Comparison of ENCODE assay signal across 8 cellular contexts in the genomic region with DNA sequence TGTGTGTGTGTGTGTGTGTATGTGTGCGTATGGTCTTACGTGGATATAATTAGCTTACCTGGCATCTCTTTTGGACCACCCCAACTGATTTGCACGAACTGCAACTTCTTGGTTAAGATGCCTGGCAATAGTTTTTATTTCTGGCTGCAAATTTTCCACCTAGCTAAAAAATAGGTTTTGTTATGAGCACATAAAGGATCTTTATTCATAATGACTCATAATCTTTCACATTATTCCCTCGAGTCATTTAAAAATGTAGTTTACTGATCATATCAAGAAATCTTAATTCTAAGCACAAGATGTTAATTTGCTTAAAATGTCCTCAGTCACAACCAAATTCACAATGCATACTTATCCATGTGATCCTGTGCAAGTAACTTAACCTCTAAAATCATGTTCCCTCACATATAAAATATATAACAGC. TPM values are rescaled to one million over a fixed set of nuclear protein-coding genes. Genes with fewer than 3 reads are reported as not detected.
DNase-seq lines count a peak whose midpoint lies in the region; ATAC-seq, FAIRE-seq and TF ChIP-seq lines count a peak whose summit lies in the region.

No MANE protein-coding gene starts in this region.

- ATAC-seq in IMR-90 (ENCODE audit: low read depth) = no peak
- no peak for ATAC-seq in K562
- ATAC-seq in upper lobe of left lung (ENCODE audit: low FRiP score in 2 of 2) = no peak
- no peak for ATAC-seq in HG03095 (IDR thresholded peaks at IDR 0.05; ENCODE audit: unreplicated experiment)
- ATAC-seq in HG02840 (IDR thresholded peaks at IDR 0.05; ENCODE audit: low FRiP score, unreplicated experiment) = no peak

- H2BK120ac ChIP-seq in IMR-90 (ENCODE audit: low read depth, low read length) = no peak overlapping the region; the same call in 1 of the 2 replicates
- no peak overlapping the region for H2BK120ac ChIP-seq in mesendoderm (ENCODE audit: low read depth, low read length)

- CTCF ChIA-PET in IMR-90 (lab: Yijun Ruan, JAX) (no interaction called here), K562 (lab: Yijun Ruan, JAX; ENCODE audit: low intra/inter-chr PET ratio) (no interaction called here)

- H4K5ac ChIP-seq in IMR-90 (ENCODE audit: low read depth, low read length) (peak overlapping the region; percentile 43; the same call in 1 of the 2 replicates), mesendoderm (ENCODE audit: low read length) (peak overlapping the region; percentile 68)

- H3K36me3 ChIP-seq in IMR-90 (ENCODE audit: control insufficient read depth, insufficient read depth, low read length) (0 out of 2 replicates have a peak, but pooled peaks cover 2% of the 10 kb centered on the region), K562 (ENCODE audit: control insufficient read depth, insufficient read depth, low read length) (peaks cover 34% of the 10 kb centered on the region; the same call in 2 of the 3 replicates), mesendoderm (ENCODE audit: control insufficient read depth, insufficient read depth, low read length) (no peaks in the 10 kb centered on the region), upper lobe of left lung (peaks cover 0 to 10% (median 4%) of the 10 kb centered on the region in 4 donors)

- H3K4me1 ChIP-seq in IMR-90 (ENCODE audit: control insufficient read depth, insufficient read depth, low read length) = no peaks in the 10 kb centered on the region; the same call in 1 of the 2 replicates
- peaks cover 5 to 23% of the 10 kb centered on the region in 2 experiments; a peak in 4 of 5 replicates for H3K4me1 ChIP-seq in K562 (replicated peaks in 1 of 2; ENCODE audit: control insufficient read depth in 2 of 2, insufficient read depth in 2 of 2, low read length in 2 of 2)
- no peaks in the 10 kb centered on the region for H3K4me1 ChIP-seq in mesendoderm (ENCODE audit: control insufficient read depth, low read depth, low read length)
- peaks cover 5 to 24% (median 11%) of the 10 kb centered on the region in 4 donors for H3K4me1 ChIP-seq in upper lobe of left lung

- TF ChIP-seq RAD21 in IMR-90 (IDR thresholded peaks at IDR 0.05; ENCODE audit: low read length) (no peak), K562 (CRISPR knock-in tag; conservative IDR thresholded peaks at IDR 0.05 in 1 of 2, IDR thresholded peaks at IDR 0.05 in 1 of 2) (no peak)

- H3K9me3 ChIP-seq in IMR-90 (ENCODE audit: control insufficient read depth, insufficient read depth, low read length) = no peaks in the 10 kb centered on the region
- no peaks in the 10 kb centered on the region for H3K9me3 ChIP-seq in K562 (replicated peaks; ENCODE audit: control insufficient read depth, insufficient read depth, low read depth, low read length)
- no peaks in the 10 kb centered on the region for H3K9me3 ChIP-seq in upper lobe of left lung

- BruUV-seq in IMR-90 (replicated peaks; lab: Mats Ljungman, UMichigan) (no TSS peak), K562 (replicated peaks; lab: Mats Ljungman, UMichigan) (no TSS peak)

- H2BK20ac ChIP-seq in IMR-90 (ENCODE audit: low read depth, low read length) = no peak overlapping the region

- FAIRE-seq in K562 (lab: Jason Lieb, UNC) = no peak

- H2AK5ac ChIP-seq in IMR-90 (ENCODE audit: low read depth, low read length) (no peak overlapping the region), mesendoderm (ENCODE audit: low read length) (no peak overlapping the region)

- H3K4me2 ChIP-seq in IMR-90 (ENCODE audit: low read depth, low read length) (peak overlapping the region; percentile 99), K562 (ENCODE audit: insufficient read depth, low read length) (peak overlapping the region; percentile 86), mesendoderm (ENCODE audit: low read length) (peak overlapping the region; percentile 83)

- peaks cover 15 to 26% of the 10 kb centered on the region in 2 experiments for H3K79me1 ChIP-seq in IMR-90 (ENCODE audit: low read depth in 1 of 2, low read length in 2 of 2)
- no peaks in the 10 kb centered on the region for H3K79me1 ChIP-seq in mesendoderm (ENCODE audit: low read length)

- no peak for TF ChIP-seq EP300 in K562 (IDR thresholded peaks at IDR 0.05; ENCODE audit: low read length)
- TF ChIP-seq EP300 in upper lobe of left lung (IDR thresholded peaks at IDR 0.05) = no peak

- intact Hi-C loops in IMR-90 (cut with micrococcal nuclease) (loop anchor here (5.0 kb wide), 1 partner anchor 239 kb away; no protein-coding TSS in a partner anchor), K562 (cut with micrococcal nuclease) (loop anchor here (2.0 kb wide), 1 partner anchor 191 kb away; a partner anchor contains a TSS)

- H2AFZ ChIP-seq in IMR-90 (replicated peaks; ENCODE audit: low read length, poor library complexity) (no peak overlapping the region), K562 (ENCODE audit: low read depth, low read length) (peak overlapping the region; percentile 85)

- POLR2A ChIA-PET in IMR-90 (lab: Charles Lee; ENCODE audit: unreplicated experiment) = no interaction called here
- POLR2A ChIA-PET in K562 (lab: Yijun Ruan, JAX) = no interaction called here

- H3K18ac ChIP-seq in IMR-90 (ENCODE audit: low read depth, low read length) = 0 out of 2 replicates have a peak overlapping the region, but pooled peaks have one; percentile 0
- no peak overlapping the region for H3K18ac ChIP-seq in mesendoderm (ENCODE audit: low read length)

- dilution Hi-C loops in IMR-90 (cut with HindIII; ENCODE audit: low sequenced_read_pairs, unreplicated experiment) = no loop called here

- DNase-seq in AG09309 (ENCODE audit: low read depth) = no peak
- DNase-seq in IMR-90 = peak; percentile 12
- peak in 1 of 4 experiments; percentile 11 for DNase-seq in K562 (ENCODE audit: extremely low read depth in 1 of 4, low spot score in 3 of 4)
- DNase-seq in mesendoderm = no peak
- DNase-seq in upper lobe of left lung = no peak
- DNase-seq in AG20443 (ENCODE audit: low spot score) = no peak

- in situ Hi-C loops in IMR-90 (cut with MboI; ENCODE audit: low sequenced_read_pairs) = no loop called here
- in situ Hi-C loops in K562 (cut with MboI) = no loop called here

- H2AK9ac ChIP-seq in IMR-90 (replicated peaks; ENCODE audit: low read depth, low read length, poor library complexity) = no peak overlapping the region

- H4K91ac ChIP-seq in IMR-90 (ENCODE audit: insufficient read depth, low read depth, low read length) = no peak overlapping the region

- TF ChIP-seq CTCF in AG09309 (IDR thresholded peaks at IDR 0.05; ENCODE audit: control insufficient read depth, insufficient read depth, low read depth, low read length, missing control alignments) (no peak), IMR-90 (conservative IDR thresholded peaks at IDR 0.05; ENCODE audit: low read depth, low read length) (no peak), K562 (IDR thresholded peaks at IDR 0.05 in 2 of 3, conservative IDR thresholded peaks at IDR 0.05 in 1 of 3; ENCODE audit: insufficient read depth in 2 of 3, low read depth in 1 of 3, low read length in 3 of 3) (no peak), upper lobe of left lung (IDR thresholded peaks at IDR 0.05) (no peak)

- peak overlapping the region; percentile 79 to 87; a peak in 3 of 4 replicates for H4K8ac ChIP-seq in IMR-90 (ENCODE audit: low read depth in 2 of 2, low read length in 2 of 2)
- H4K8ac ChIP-seq in mesendoderm (ENCODE audit: low read depth, low read length) = no peak overlapping the region

- H3K4me3 ChIP-seq in AG09309 (ENCODE audit: control insufficient read depth, low read depth, low read length) (peak overlapping the region; percentile 84), IMR-90 (ENCODE audit: insufficient read depth, low read depth, low read length) (peak overlapping the region; percentile 66), K562 (peak overlapping the region; percentile 65), mesendoderm (ENCODE audit: low read length) (no peak overlapping the region), upper lobe of left lung (peak overlapping the region in 3 of 4 donors; percentile 72 to 88 (median 79))

- H3K27me3 ChIP-seq in IMR-90 (ENCODE audit: control insufficient read depth, insufficient read depth, low read length) (no peaks in the 10 kb centered on the region), K562 (ENCODE audit: control insufficient read depth in 2 of 2, insufficient read depth in 2 of 2, low read length in 2 of 2) (no peaks in the 10 kb centered on the region), mesendoderm (ENCODE audit: insufficient read depth, low read length, poor library complexity) (no peaks in the 10 kb centered on the region), upper lobe of left lung (no peaks in the 10 kb centered on the region)

- H3K9ac ChIP-seq in IMR-90 (ENCODE audit: low read depth, low read length) = peak overlapping the region; percentile 62
- peak overlapping the region in 1 of 2 experiments; percentile 88; a peak in 3 of 4 replicates for H3K9ac ChIP-seq in K562 (ENCODE audit: insufficient read depth in 1 of 2, low read depth in 2 of 2, low read length in 2 of 2)
- peak overlapping the region; percentile 83 for H3K9ac ChIP-seq in mesendoderm (ENCODE audit: low read length)

- H3K79me2 ChIP-seq in K562 (ENCODE audit: control insufficient read depth, insufficient read depth, low read length) (peaks cover 24% of the 10 kb centered on the region), mesendoderm (ENCODE audit: control insufficient read depth, insufficient read depth, low read length) (no peaks in the 10 kb centered on the region)

- no peaks in the 10 kb centered on the region for H3K9me1 ChIP-seq in IMR-90 (ENCODE audit: insufficient read depth, low read length)
- no peaks in the 10 kb centered on the region for H3K9me1 ChIP-seq in K562 (ENCODE audit: control insufficient read depth, insufficient read depth, low read length)

- H3K14ac ChIP-seq in IMR-90 (replicated peaks; ENCODE audit: low read depth, low read length) = 0 out of 2 replicates have a peak overlapping the region, but pooled peaks have one; percentile 79

- no peaks in the 10 kb centered on the region for H4K20me1 ChIP-seq in IMR-90 (ENCODE audit: insufficient read depth, low read length)
- H4K20me1 ChIP-seq in K562 (replicated peaks; ENCODE audit: control insufficient read depth, insufficient read depth, low read length) = no peaks in the 10 kb centered on the region

- H3K56ac ChIP-seq in IMR-90 (ENCODE audit: extremely low read depth, insufficient read depth, low read length) (peak overlapping the region; percentile 75; the same call in 1 of the 2 replicates), mesendoderm (ENCODE audit: low read length) (peak overlapping the region; percentile 100)

- no CpG with 5 or more reads among the region's 4 CpGs for WGBS in IMR-90 (ENCODE audit: extremely low coverage in 2 of 2, insufficient read length in 1 of 2), 2 experiments
- 40% methylated on average over 3 of the region's 4 CpGs for WGBS in K562 (ENCODE audit: insufficient coverage, low coverage, missing lambda C conversion rate)
- WGBS in mesendoderm (ENCODE audit: extremely low coverage, insufficient coverage, low lambda C conversion rate) = 100% methylated on average over 1 of the region's 4 CpGs
- WGBS in upper lobe of left lung, 2 donors = 44 to 55% methylated on average over 4 of the region's 4 CpGs

- peak overlapping the region; percentile 64; the same call in 1 of the 2 replicates for H3K4ac ChIP-seq in IMR-90 (ENCODE audit: low read depth, low read length)
- no peak overlapping the region for H3K4ac ChIP-seq in mesendoderm (ENCODE audit: low read depth, low read length)

- no peak for TF ChIP-seq POLR2A in IMR-90 (IDR thresholded peaks at IDR 0.05; ENCODE audit: low read depth, low read length)
- TF ChIP-seq POLR2A in K562 (conservative IDR thresholded peaks at IDR 0.05) = no peak
- TF ChIP-seq POLR2A in upper lobe of left lung (IDR thresholded peaks at IDR 0.05) = no peak

- H3K23ac ChIP-seq in IMR-90 (ENCODE audit: low read depth, low read length) (peak overlapping the region; percentile 86; the same call in 1 of the 2 replicates), mesendoderm (ENCODE audit: low read length) (no peak overlapping the region)

- H2BK15ac ChIP-seq in IMR-90 (ENCODE audit: low read depth, low read length) = 0 out of 3 replicates have a peak overlapping the region, but pooled peaks have one; percentile 0
- H2BK15ac ChIP-seq in mesendoderm (replicated peaks; ENCODE audit: low read depth) = no peak overlapping the region

- H3K27ac ChIP-seq in IMR-90 (ENCODE audit: insufficient read depth, low read length) (peak overlapping the region; percentile 82; the same call in 1 of the 2 replicates), K562 (ENCODE audit: extremely low read depth, low read depth, low read length) (peak overlapping the region; percentile 91), mesendoderm (ENCODE audit: low read depth, low read length) (no peak overlapping the region), upper lobe of left lung (peak overlapping the region; percentile 95 to 98 (median 96))

- peak overlapping the region; percentile 62 for H2BK5ac ChIP-seq in IMR-90 (ENCODE audit: low read depth, low read length, poor library complexity, severe bottlenecking)
- H2BK5ac ChIP-seq in mesendoderm (ENCODE audit: low read length) = no peak overlapping the region

RNA-seq across cellular contexts. Expression of a gene that starts 1.5 kb away (rescaled TPM):
- total RNA-seq in IMR-90 (2012; rRNA removed) = 20.6 and 22.0 TPM in 2 replicates
- polyA plus RNA-seq in IMR-90 (2012; rRNA removed) = 6.0 and 8.0 TPM in 2 replicates
- polyA plus RNA-seq in IMR-90 (2012; cell fraction: cytosol; rRNA removed) = 4.1 and 7.9 TPM in 2 replicates
- 6.7 and 15.3 TPM in 2 replicates for polyA plus RNA-seq in IMR-90 (2012; cell fraction: nucleus; rRNA removed; ENCODE audit: low replicate concordance)
- 7.3 and 10.1 TPM in 2 replicates for total RNA-seq in K562 (2011; cell fraction: chromatin; rRNA removed; ENCODE audit: low replicate concordance)
- total RNA-seq in K562 (2011; cell fraction: nucleolus; rRNA removed) = 12.2 and 14.5 TPM in 2 replicates
- total RNA-seq in K562 (2011; cell fraction: nucleoplasm; rRNA removed) = 12.0 and 13.0 TPM in 2 replicates
- 17.3 and 19.8 TPM in 2 replicates for total RNA-seq in K562 (2014; rRNA removed)
- 14.7 and 17.0 TPM in 2 replicates for total RNA-seq in K562 (2014; rRNA removed; fragmentation: Illumina TruSeq; extraction: Trizol)
- 13.3 and 13.6 TPM in 2 replicates for total RNA-seq in K562 (2015; rRNA removed; fragmentation: Illumina TruSeq; extraction: Trizol)
- 15.3 and 17.5 TPM in 2 replicates for total RNA-seq in K562 (2021)
- 21.3 and 24.2 TPM in 2 replicates for polyA plus RNA-seq in K562 (2011; rRNA removed)
- polyA plus RNA-seq in K562 (2011; cell fraction: cytosol; rRNA removed) = 22.9 and 27.6 TPM in 2 replicates
- polyA plus RNA-seq in K562 (2011; cell fraction: nucleus; rRNA removed) = 11.8 and 14.8 TPM in 2 replicates
- polyA plus RNA-seq in K562 (2012) = 9.5 and 14.0 TPM in 2 replicates
- 10.1 and 12.5 TPM in 2 replicates for polyA plus RNA-seq in K562 (2014; fragmentation: Illumina TruSeq; extraction: Trizol)
- polyA plus RNA-seq in K562 (2014; fragmentation: Nextera tagmentation; extraction: Ambion mirVana) = 1 to 10 TPM; 7.0 to 7.2 TPM
- 15.4 and 16.7 TPM in 2 replicates for polyA plus RNA-seq in K562 (2014; rRNA removed)
- polyA minus RNA-seq in K562 (2011; rRNA and poly(A)+ RNA removed) = 30.4 and 33.5 TPM in 2 replicates
- polyA minus RNA-seq in K562 (2011; cell fraction: cytosol; rRNA and poly(A)+ RNA removed) = 15.7 and 25.2 TPM in 2 replicates
- polyA minus RNA-seq in K562 (2011; cell fraction: nucleus; rRNA and poly(A)+ RNA removed) = 9.0 and 11.3 TPM in 2 replicates
- 12.4 TPM for polyA plus RNA-seq in mesendoderm (2013, experiment 1 of 2)
- 12.2 TPM for polyA plus RNA-seq in mesendoderm (2013, experiment 2 of 2)
- 10 to 100 TPM; 11.3 to 22.2 (median 13.4) TPM for total RNA-seq in upper lobe of left lung
